14 cellular contexts compared by ENCODE assay signal in genomic region chr9:129283705-129284606, GRCh38.
A peak's percentile ranks its signal among the peaks of the same experiment; 100 is the strongest.
DNase-seq lines count a peak whose midpoint lies in the region; ATAC-seq and TF ChIP-seq lines count a peak whose summit lies in the region.
"Had no signal": no experiment of that assay in that cellular context is flagged by ENCODE, and none has a peak within 500 bp of the region (broad histone marks: within the 10 kb centered on the region; RNA-seq: fewer than 3 reads in every experiment).

No MANE protein-coding gene starts in this region.

- H3K4me1 ChIP-seq in left ventricle myocardium inferior: peaks cover 16% of the 10 kb centered on the region
- H3K4me1 ChIP-seq in neutrophil (ENCODE audit: control insufficient read depth in 1 of 2, insufficient read depth in 1 of 2, low read depth in 1 of 2, low read length in 1 of 2): peaks cover 26 to 28% of the 10 kb centered on the region in 2 experiments
- H3K4me1 ChIP-seq: prostate gland, SJCRH30 had no signal

- no peak for ATAC-seq in Right ventricle myocardium inferior
- ATAC-seq: activated T-cell treated with anti-CD3 and anti-CD28 coated beads, Interleukin-2, amount 50 U/mL, for 72 hours had no signal

- H3K27me3 ChIP-seq in left ventricle myocardium inferior (ENCODE audit: low read depth) (no peaks in the 10 kb centered on the region), neutrophil (no peaks in the 10 kb centered on the region)
- H3K27me3 ChIP-seq: MG63 had no signal

- DNase-seq in left ventricle myocardium inferior (no peak), Right ventricle myocardium inferior (ENCODE audit: missing footprints) (no peak), coronary artery (ENCODE audit: low spot score) (peak; percentile 61), ureter (ENCODE audit: low spot score) (peak; percentile 34), SHP77 treated with DMSO at 0.1 percent for 48 hours (lab: John Stamatoyannopoulos, UW) (no peak), RPMI8226 (no peak)
- DNase-seq in stimulated activated naive CD4-positive, alpha-beta T cell (lab: John Stamatoyannopoulos, UW): no peak
- DNase-seq: activated T-cell treated with anti-CD3 and anti-CD28 coated beads, Interleukin-2, amount 50 U/mL, for 72 hours; MG63; NCI-H187; NCI-H446 treated with DMSO at 0.1 percent for 48 hours; SJCRH30 had no signal

- peak overlapping the region; percentile 64 for H3K27ac ChIP-seq in left ventricle myocardium inferior (replicated peaks)
- no peak overlapping the region for H3K27ac ChIP-seq in coronary artery
- peak overlapping the region; percentile 76 for H3K27ac ChIP-seq in neutrophil
- H3K27ac ChIP-seq: SJCRH30 had no signal

- peak overlapping the region; percentile 61 for H3K4me3 ChIP-seq in left ventricle myocardium inferior
- H3K4me3 ChIP-seq in coronary artery: peak overlapping the region; percentile 65
- H3K4me3 ChIP-seq in neutrophil (ENCODE audit: low read depth in 1 of 2, low read length in 1 of 2): peak overlapping the region; percentile 75
- H3K4me3 ChIP-seq: MG63, SJCRH30 had no signal

- intact Hi-C loops in left ventricle myocardium inferior (cut with micrococcal nuclease): no loop called here
- intact Hi-C loops in Right ventricle myocardium inferior (cut with DNase I): no loop called here

- H3K36me3 ChIP-seq in left ventricle myocardium inferior: no peaks in the 10 kb centered on the region
- peaks cover 32% of the 10 kb centered on the region for H3K36me3 ChIP-seq in neutrophil
- H3K36me3 ChIP-seq: MG63, prostate gland, SJCRH30 had no signal

- no peaks in the 10 kb centered on the region for H3K9me3 ChIP-seq in left ventricle myocardium inferior (replicated peaks)
- H3K9me3 ChIP-seq in neutrophil: no peaks in the 10 kb centered on the region
- H3K9me3 ChIP-seq: MG63, prostate gland, SJCRH30 had no signal

- TF ChIP-seq CTCF in left ventricle myocardium inferior (IDR thresholded peaks at IDR 0.05; ENCODE audit: borderline replicate concordance): no peak
- TF ChIP-seq CTCF in coronary artery (IDR thresholded peaks at IDR 0.05): no peak
- TF ChIP-seq CTCF in neutrophil (IDR thresholded peaks at IDR 0.05): no peak

Comparison
In these comparisons a context has a peak if more than half of its experiments do, and no peak if none do; other contexts are left out.
1. DNase-seq: peak in coronary artery (single experiment) and ureter (single experiment); none in left ventricle myocardium inferior (single experiment), Right ventricle myocardium inferior (single experiment), SHP77 treated with DMSO at 0.1 percent for 48 hours (single experiment), stimulated activated naive CD4-positive, alpha-beta T cell (0 of 6) and RPMI8226 (single experiment).
2. H3K27ac ChIP-seq: peak in left ventricle myocardium inferior (single experiment) and neutrophil (single experiment); none in coronary artery (0 of 2).
3. Peak in every context shown above with its lines, with median percentiles within 50 percentile points of each other: H3K4me3 ChIP-seq.